8 cellular contexts compared by ENCODE assay signal in genomic region chr5:43042626-43043399, GRCh38. TPM values are rescaled to one million over a fixed set of nuclear protein-coding genes. Genes with fewer than 3 reads are reported as not detected.
A peak's percentile ranks its signal among the peaks of the same experiment; 100 is the strongest.
DNase-seq lines count a peak whose midpoint lies in the region; ATAC-seq and TF ChIP-seq lines count a peak whose summit lies in the region.

No MANE protein-coding gene starts in this region.

- H3K36me3 ChIP-seq in GM23248 (ENCODE audit: low read depth) (no peaks in the 10 kb centered on the region), SJSA1 (peaks cover 2% of the 10 kb centered on the region; the same call in 1 of the 2 replicates), psoas muscle (ENCODE audit: insufficient read depth in 1 of 2, low read depth in 1 of 2) (no peaks in the 10 kb centered on the region)

- H4K20me1 ChIP-seq in GM23248 (ENCODE audit: insufficient read depth), result no peaks in the 10 kb centered on the region

- H2AFZ ChIP-seq in GM23248, result peak overlapping the region; percentile 85

- in situ Hi-C loops in GM23248 (cut with MboI), result no loop called here

- peaks cover 8% of the 10 kb centered on the region for H3K36me3 Mint-ChIP-seq in activated naive CD8-positive, alpha-beta T cell

- DNase-seq in GDM1 (lab: John Stamatoyannopoulos, UW) (peak; percentile 75), GM23248 (peak; percentile 86), M059J (ENCODE audit: low read depth) (peak; percentile 81), SJSA1 (ENCODE audit: low read depth in 1 of 2, low spot score in 2 of 2) (peak; percentile 69 to 88), left cardiac atrium (peak; percentile 81), psoas muscle (peak; percentile 82 to 90), HPDE6-E6E7 (ENCODE audit: extremely low spot score) (no peak)

- no peaks in the 10 kb centered on the region for H3K27me3 Mint-ChIP-seq in activated naive CD8-positive, alpha-beta T cell

- H3K27ac Mint-ChIP-seq in activated naive CD8-positive, alpha-beta T cell, result peak overlapping the region; percentile 99

- no peaks in the 10 kb centered on the region for H3K9me3 ChIP-seq in GM23248 (ENCODE audit: low read depth)
- H3K9me3 ChIP-seq in SJSA1 (replicated peaks), result no peaks in the 10 kb centered on the region
- no peaks in the 10 kb centered on the region for H3K9me3 ChIP-seq in psoas muscle

- WGBS in GM23248 (ENCODE audit: low coverage in 1 of 2, low lambda C conversion rate in 2 of 2, missing lambda C conversion rate in 2 of 2), 2 experiments, result 1 to 2% methylated on average over 57 to 58 of the region's 58 CpGs
- WGBS in psoas muscle, 3 donors, result 0 to 1% (median 1%) methylated on average over 58 of the region's 58 CpGs

- ATAC-seq in left cardiac atrium, result peak; percentile 12 to 32
- ATAC-seq in psoas muscle, result peak; percentile 50 to 53 (median 52)

- peaks cover 38% of the 10 kb centered on the region for H3K4me1 Mint-ChIP-seq in activated naive CD8-positive, alpha-beta T cell (ENCODE audit: low read depth)

- TF ChIP-seq CTCF in psoas muscle (IDR thresholded peaks at IDR 0.05), result no peak

- intact Hi-C loops in left cardiac atrium (cut with DNase I) (loop anchor here (1.0 to 5.0 kb wide), 4 partner anchors 21 to 136 kb away; no protein-coding TSS in a partner anchor), psoas muscle (cut with DNase I) (loop anchor here (1.0 to 5.0 kb wide), 4 partner anchors 23 to 91 kb away; partner anchors contain the start of gene ZNF131 (in 1 of the 2))

- H3K9me2 ChIP-seq in GM23248 (ENCODE audit: insufficient read depth), result no peaks in the 10 kb centered on the region

- peaks cover 27% of the 10 kb centered on the region for H3F3A ChIP-seq in GM23248 (ENCODE audit: insufficient read depth)

- H3K79me2 ChIP-seq in GM23248 (ENCODE audit: insufficient read depth), result peaks cover 63% of the 10 kb centered on the region

- peak overlapping the region; percentile 93 for H3K4me2 ChIP-seq in GM23248 (ENCODE audit: unreplicated experiment)

- no peaks in the 10 kb centered on the region for H3K9me3 Mint-ChIP-seq in activated naive CD8-positive, alpha-beta T cell (ENCODE audit: low read depth)

- H3K27me3 ChIP-seq in GM23248 (replicated peaks; ENCODE audit: insufficient read depth) (no peaks in the 10 kb centered on the region), SJSA1 (replicated peaks) (no peaks in the 10 kb centered on the region), psoas muscle (ENCODE audit: insufficient read depth in 3 of 3, low read length in 2 of 3) (no peaks in the 10 kb centered on the region)

- H3K4me3 ChIP-seq in GM23248, result peak overlapping the region; percentile 80
- H3K4me3 ChIP-seq in SJSA1, result peak overlapping the region; percentile 61
- peak overlapping the region; percentile 75 for H3K4me3 ChIP-seq in psoas muscle

- H3K4me1 ChIP-seq in GM23248 (ENCODE audit: insufficient read depth) (peaks cover 4% of the 10 kb centered on the region; the same call in 1 of the 2 replicates), SJSA1 (replicated peaks) (peaks cover 10% of the 10 kb centered on the region; the same call in 1 of the 2 replicates), psoas muscle (peaks cover 34% of the 10 kb centered on the region)

- peak overlapping the region; percentile 97 for H3K4me3 Mint-ChIP-seq in activated naive CD8-positive, alpha-beta T cell

- peak overlapping the region; percentile 96 for H3K9ac ChIP-seq in GM23248

- H3K27ac ChIP-seq in GM23248 (peak overlapping the region; percentile 98), SJSA1 (peak overlapping the region; percentile 92), psoas muscle (peak overlapping the region; percentile 96)

RNA-seq across cellular contexts. Expression of gene ANXA2R, which starts 2.7 kb away (rescaled TPM):
- 0.13 and 1.2 TPM in 2 replicates for total RNA-seq in GM23248 (2014; rRNA removed; shearing (Covaris generic))
- polyA plus RNA-seq in GM23248 (2016; fragmentation: Nextera tagmentation; extraction: Ambion mirVana) (0.35 and 0.56 TPM in 2 replicates), psoas muscle (1 to 10 TPM in 2 of 3 donors, under 1 TPM in 1; 0.66 to 2.7 (median 1.8) TPM)
- total RNA-seq in M059J (2014; rRNA removed; shearing (Covaris generic)), result 0.25 and 1.4 TPM in 2 replicates
- total RNA-seq in SJSA1 (2014; rRNA removed; shearing (Covaris generic)), result 1.4 and 2.5 TPM in 2 replicates
- total RNA-seq in left cardiac atrium (1 to 10 TPM; 1.6 to 1.9 TPM), psoas muscle (1 to 10 TPM in 1 of 4 donors, under 1 TPM in 3; 0.46 to 1.6 (median 0.78) TPM)
